Comparison of ENCODE assay signal across 8 cellular contexts in genomic region chr17:43398724-43399595, GRCh38. TPM values are rescaled to one million over a fixed set of nuclear protein-coding genes. Genes with fewer than 3 reads are reported as not detected.
DNase-seq lines count a peak whose midpoint lies in the region; ATAC-seq, FAIRE-seq and TF ChIP-seq lines count a peak whose summit lies in the region.

Gene ARL4D, plus strand, starts transcription at chr17:43398993. Its CDS starts 740 bp downstream, at chr17:43399733.

- H3K4me3 ChIP-seq in OCI-LY1 (ENCODE audit: low read depth, low read length, poor library complexity, severe bottlenecking) (peak within 1 kb of the TSS; percentile 63), mononuclear cell (ENCODE audit: low read length) (peak within 1 kb of the TSS; percentile 55)

- no peaks in the 10 kb centered on the region for H3K9me2 ChIP-seq in OCI-LY1 (ENCODE audit: low read depth, low read length)

- no peaks in the 10 kb centered on the region for H4K20me1 ChIP-seq in OCI-LY1 (ENCODE audit: insufficient read depth, low read length)

- H3K4me1 ChIP-seq in OCI-LY1 (ENCODE audit: insufficient read depth, low read length, severe bottlenecking), result peaks cover 11% of the 10 kb centered on the region
- peaks cover 53% of the 10 kb centered on the region for H3K4me1 ChIP-seq in mononuclear cell (ENCODE audit: insufficient read depth, low read length)

- no peak for ATAC-seq in GM19452 (IDR thresholded peaks at IDR 0.05; ENCODE audit: unreplicated experiment)

- H3F3A ChIP-seq in OCI-LY1 (ENCODE audit: insufficient read depth, low read length), result no peaks in the 10 kb centered on the region

- TF ChIP-seq CTCF in OCI-LY1 (IDR thresholded peaks at IDR 0.05; ENCODE audit: low read length), result no peak

- peak; percentile 97 for FAIRE-seq in HTR-8/SVneo (lab: Jason Lieb, UNC)

- no peaks in the 10 kb centered on the region for H3K79me2 ChIP-seq in OCI-LY1 (ENCODE audit: insufficient read depth, low read length)

- no peak within 1 kb of the TSS for H3K27ac ChIP-seq in OCI-LY1 (ENCODE audit: low read depth, low read length, poor library complexity, severe bottlenecking)

- H3K9me3 ChIP-seq in OCI-LY1 (ENCODE audit: low read length), result no peaks in the 10 kb centered on the region
- no peaks in the 10 kb centered on the region for H3K9me3 ChIP-seq in mononuclear cell (ENCODE audit: low read depth, low read length)

- H3K9ac ChIP-seq in OCI-LY1 (ENCODE audit: low read length), result peak within 1 kb of the TSS; percentile 59

- DNase-seq in DMS53 treated with DMSO at 0.1 percent for 48 hours (lab: John Stamatoyannopoulos, UW; ENCODE audit: unreplicated experiment) (peak; percentile 66), HTR-8/SVneo (ENCODE audit: insufficient read length, low spot score) (peak; percentile 83), activated T-cell treated with anti-CD3 and anti-CD28 coated beads for 4 hours (peak; percentile 75), epidermal melanocyte (ENCODE audit: insufficient read length, low spot score) (peak; percentile 62)
- DNase-seq in stimulated activated CD8-positive, alpha-beta memory T cell treated with anti-CD3 and anti-CD28 coated beads, Interleukin-2, amount 100 ng/mL, for 1 hour (ENCODE audit: low read depth in 2 of 2), result peak; percentile 64 to 70

- H3K27me3 ChIP-seq in OCI-LY1 (ENCODE audit: insufficient read depth, low read length) (peaks cover 3% of the 10 kb centered on the region; the same call in 1 of the 2 replicates), mononuclear cell (ENCODE audit: insufficient read depth, low read length) (no peaks in the 10 kb centered on the region)

- no peaks in the 10 kb centered on the region for H3K36me3 ChIP-seq in OCI-LY1 (ENCODE audit: insufficient read depth, low read length)

- peak within 1 kb of the TSS; percentile 77 for H2AFZ ChIP-seq in OCI-LY1 (ENCODE audit: low read length)

- peak within 1 kb of the TSS; percentile 88 for H3K4me2 ChIP-seq in OCI-LY1 (ENCODE audit: low read length)

RNA-seq across cellular contexts. Expression of gene ARL4D, which starts in this region (rescaled TPM):
- 1.5 TPM for total RNA-seq in mononuclear cell
